8 cellular contexts compared by ENCODE assay signal in genomic region chr22:21646608-21647590, GRCh38. TPM values are rescaled to one million over a fixed set of nuclear protein-coding genes. Genes with fewer than 3 reads are reported as not detected.
DNase-seq lines count a peak whose midpoint lies in the region; ATAC-seq and TF ChIP-seq lines count a peak whose summit lies in the region.

No MANE protein-coding gene starts in this region.

- no peak for TF ChIP-seq POLR2A in transverse colon (IDR thresholded peaks at IDR 0.05)

- H3K4me3 ChIP-seq in LNCaP clone FGC (ENCODE audit: low read depth, low read length) = no peak overlapping the region
- H3K4me3 ChIP-seq in fibroblast of pulmonary artery (replicated peaks; ENCODE audit: low read depth, low read length) = no peak overlapping the region
- H3K4me3 ChIP-seq in transverse colon = no peak overlapping the region

- no peak for ATAC-seq in GM21825 (IDR thresholded peaks at IDR 0.05; ENCODE audit: unreplicated experiment)

- H3K27ac Mint-ChIP-seq in activated T-helper 1 cell treated with anti-CD3 and anti-CD28 coated beads, Interleukin-12 subunit alpha, Interleukin-12 subunit beta, Interleukin-2, Interleukin-4 antibody, amounts not matched to agents 30 ng/mL and 10 ng/mL and 1 ng/mL, durations not matched to agents 14 hours and 24 hours and 36 hours = peak overlapping the region; percentile 37

- TF ChIP-seq CTCF in LNCaP clone FGC (IDR thresholded peaks at IDR 0.05; ENCODE audit: control insufficient read depth, extremely low read depth, insufficient read depth) (peak; percentile 87), fibroblast of pulmonary artery (IDR thresholded peaks at IDR 0.05; ENCODE audit: low read length, missing control alignments) (peak; percentile 93), transverse colon (IDR thresholded peaks at IDR 0.05) (peak; percentile 81 to 86 (median 83))

- intact Hi-C loops in activated T-helper 1 cell treated with anti-CD3 and anti-CD28 coated beads, Interleukin-12 subunit alpha, Interleukin-12 subunit beta, Interleukin-2, Interleukin-4 antibody, amounts not matched to agents 30 ng/mL and 10 ng/mL and 1 ng/mL, durations not matched to agents 14 hours and 24 hours and 36 hours (cut with micrococcal nuclease) = no loop called here
- intact Hi-C loops in transverse colon (cut with DNase I; ENCODE audit: low total_unique reads) = no loop called here

- WGBS in transverse colon (ENCODE audit: low coverage in 1 of 2), 2 donors = 44% methylated on average over 14 of the region's 14 CpGs; no CpG with 5 or more reads in 1 of the 2 donors

- no peak overlapping the region for H3K4me3 Mint-ChIP-seq in activated T-helper 1 cell treated with anti-CD3 and anti-CD28 coated beads, Interleukin-12 subunit alpha, Interleukin-12 subunit beta, Interleukin-2, Interleukin-4 antibody, amounts not matched to agents 30 ng/mL and 10 ng/mL and 1 ng/mL, durations not matched to agents 14 hours and 24 hours and 36 hours

- in situ Hi-C loops in transverse colon (cut with MboI; ENCODE audit: low pct_ligation_motif_present in 1 of 4, low pct_unique_long_range_greater_than_20kb in 1 of 4, low sequenced_read_pairs in 3 of 4) = no loop called here

- H3K27me3 Mint-ChIP-seq in activated T-helper 1 cell treated with anti-CD3 and anti-CD28 coated beads, Interleukin-12 subunit alpha, Interleukin-12 subunit beta, Interleukin-2, Interleukin-4 antibody, amounts not matched to agents 30 ng/mL and 10 ng/mL and 1 ng/mL, durations not matched to agents 14 hours and 24 hours and 36 hours (ENCODE audit: insufficient read depth) = no peaks in the 10 kb centered on the region

- H3K27ac ChIP-seq in transverse colon = no peak overlapping the region

- TF ChIP-seq EP300 in transverse colon (IDR thresholded peaks at IDR 0.05; ENCODE audit: low read depth) = no peak

- H3K36me3 ChIP-seq in transverse colon = no peaks in the 10 kb centered on the region

- H3K27me3 ChIP-seq in transverse colon = no peaks in the 10 kb centered on the region

- DNase-seq in DMS114 treated with DMSO at 0.1 percent for 48 hours (lab: John Stamatoyannopoulos, UW; ENCODE audit: unreplicated experiment) (peak; percentile 78), LNCaP clone FGC (ENCODE audit: low read depth) (peak; percentile 47), RPMI7951 (ENCODE audit: low read depth) (peak; percentile 71), fibroblast of pulmonary artery (ENCODE audit: low read depth) (peak; percentile 88), nucleus accumbens (lab: John Stamatoyannopoulos, UW) (peak in 47 of 56 donors; percentile 10 to 84 (median 46)), transverse colon (peak; percentile 86)
- DNase-seq in activated T-helper 1 cell treated with anti-CD3 and anti-CD28 coated beads, Interleukin-12 subunit alpha, Interleukin-12 subunit beta, Interleukin-2, Interleukin-4 antibody, amounts not matched to agents 30 ng/mL and 10 ng/mL and 1 ng/mL, durations not matched to agents 14 hours and 24 hours and 36 hours (ENCODE audit: low spot score) = peak; percentile 64

- H3K4me1 ChIP-seq in transverse colon = peaks cover 12 to 28% (median 19%) of the 10 kb centered on the region in 4 donors

- H3K36me3 Mint-ChIP-seq in activated T-helper 1 cell treated with anti-CD3 and anti-CD28 coated beads, Interleukin-12 subunit alpha, Interleukin-12 subunit beta, Interleukin-2, Interleukin-4 antibody, amounts not matched to agents 30 ng/mL and 10 ng/mL and 1 ng/mL, durations not matched to agents 14 hours and 24 hours and 36 hours (ENCODE audit: low read depth) = peaks cover 30% of the 10 kb centered on the region

- H3K4me1 Mint-ChIP-seq in activated T-helper 1 cell treated with anti-CD3 and anti-CD28 coated beads, Interleukin-12 subunit alpha, Interleukin-12 subunit beta, Interleukin-2, Interleukin-4 antibody, amounts not matched to agents 30 ng/mL and 10 ng/mL and 1 ng/mL, durations not matched to agents 14 hours and 24 hours and 36 hours (ENCODE audit: low read depth) = peaks cover 42% of the 10 kb centered on the region

- no peaks in the 10 kb centered on the region for H3K9me3 ChIP-seq in transverse colon

- no peaks in the 10 kb centered on the region for H3K9me3 Mint-ChIP-seq in activated T-helper 1 cell treated with anti-CD3 and anti-CD28 coated beads, Interleukin-12 subunit alpha, Interleukin-12 subunit beta, Interleukin-2, Interleukin-4 antibody, amounts not matched to agents 30 ng/mL and 10 ng/mL and 1 ng/mL, durations not matched to agents 14 hours and 24 hours and 36 hours

RNA-seq across cellular contexts. Expression of gene SDF2L1, which starts 4.8 kb away (rescaled TPM):
- total RNA-seq in RPMI7951 (2014; rRNA removed; shearing (Covaris generic)) = 34.7 and 74.5 TPM in 2 replicates
- 98.8 and 100 TPM in 2 replicates for total RNA-seq in activated T-helper 1 cell treated with anti-CD3 and anti-CD28 coated beads, Interleukin-12 subunit alpha, Interleukin-12 subunit beta, Interleukin-2, Interleukin-4 antibody, amounts not matched to agents 30 ng/mL and 10 ng/mL and 1 ng/mL, durations not matched to agents 14 hours and 24 hours and 36 hours
- total RNA-seq in transverse colon = 10 to 100 TPM in 3 of 4 donors, not detected in 1; 34.0 to 55.7 (median 39.5) TPM

RNA-seq across cellular contexts. Expression of gene CCDC116, which starts 14.3 kb away (rescaled TPM):
- total RNA-seq in RPMI7951 (2014; rRNA removed; shearing (Covaris generic)) = 0.10 and 0.36 TPM in 2 replicates
- 0.54 and 0.73 TPM in 2 replicates for total RNA-seq in activated T-helper 1 cell treated with anti-CD3 and anti-CD28 coated beads, Interleukin-12 subunit alpha, Interleukin-12 subunit beta, Interleukin-2, Interleukin-4 antibody, amounts not matched to agents 30 ng/mL and 10 ng/mL and 1 ng/mL, durations not matched to agents 14 hours and 24 hours and 36 hours
- total RNA-seq in transverse colon = 10 to 100 TPM in 1 of 4 donors, under 1 TPM in 1, not detected in 2; 0.27 to 15.7 TPM

RNA-seq across cellular contexts. Expression of gene YDJC, which starts 17.1 kb away (rescaled TPM):
- total RNA-seq in RPMI7951 (2014; rRNA removed; shearing (Covaris generic)) = 10.8 and 14.7 TPM in 2 replicates
- 51.7 and 51.8 TPM in 2 replicates for total RNA-seq in activated T-helper 1 cell treated with anti-CD3 and anti-CD28 coated beads, Interleukin-12 subunit alpha, Interleukin-12 subunit beta, Interleukin-2, Interleukin-4 antibody, amounts not matched to agents 30 ng/mL and 10 ng/mL and 1 ng/mL, durations not matched to agents 14 hours and 24 hours and 36 hours
- total RNA-seq in transverse colon = 100 to 1,000 TPM in 1 of 4 donors, 10 to 100 TPM in 3; 43.3 to 112 (median 69.5) TPM

RNA-seq across cellular contexts. Expression of gene PPIL2, which starts 18.9 kb away (rescaled TPM):
- 12.0 and 15.7 TPM in 2 replicates for total RNA-seq in RPMI7951 (2014; rRNA removed; shearing (Covaris generic))
- total RNA-seq in activated T-helper 1 cell treated with anti-CD3 and anti-CD28 coated beads, Interleukin-12 subunit alpha, Interleukin-12 subunit beta, Interleukin-2, Interleukin-4 antibody, amounts not matched to agents 30 ng/mL and 10 ng/mL and 1 ng/mL, durations not matched to agents 14 hours and 24 hours and 36 hours = 53.1 and 53.3 TPM in 2 replicates
- total RNA-seq in transverse colon = 10 to 100 TPM; 36.2 to 93.1 (median 60.1) TPM
